In the genomic region with DNA sequence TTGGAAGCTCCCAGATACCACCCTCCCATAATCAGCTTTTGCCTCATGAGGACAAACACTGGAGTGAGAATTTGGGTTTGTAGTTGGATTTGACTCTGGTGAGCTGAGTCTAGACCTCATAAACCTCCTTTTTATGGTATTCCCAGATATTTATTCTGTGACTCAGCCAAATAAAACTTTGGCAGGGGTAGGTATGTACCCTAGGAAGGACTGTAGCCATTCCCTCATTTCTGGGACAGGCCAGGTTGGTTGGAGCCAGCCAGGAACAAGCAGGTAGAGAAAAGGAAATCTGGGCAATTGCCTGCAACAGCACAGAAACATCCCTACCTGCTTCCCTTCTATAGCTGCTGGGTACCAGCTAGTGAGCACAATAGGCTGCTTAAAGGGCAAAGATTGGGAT, we compare ENCODE assay signal across 26 cellular contexts. TPM values are rescaled to one million over a fixed set of nuclear protein-coding genes. Genes with fewer than 3 reads are reported as not detected.
"Had no signal": no experiment of that assay in that cellular context is flagged by ENCODE, and none has a peak within 500 bp of the region (broad histone marks: within the 10 kb centered on the region; RNA-seq: fewer than 3 reads in every experiment).

No MANE protein-coding gene starts in this region.

- H3K27me3 ChIP-seq: right atrium auricular region, upper lobe of left lung, vagina had no signal

- DNase-seq: activated CD4-positive, alpha-beta T cell treated with anti-CD3 and anti-CD28 coated beads for 4 hours; activated CD4-positive, alpha-beta T cell treated with anti-CD3 and anti-CD28 coated beads, Interleukin-2, amount 50 U/mL, for 4 hours; activated effector memory CD4-positive, alpha-beta T cell treated with Interleukin-2 at 50 U/mL for 16 hours; activated naive CD4-positive, alpha-beta T cell treated with Interleukin-2 at 50 U/mL for 16 hours; aorta; brain microvascular endothelial cell; endodermal cell; foreskin fibroblast; immature natural killer cell; kidney; naive thymus-derived CD4-positive, alpha-beta T cell; stimulated activated CD4-positive, alpha-beta T cell treated with anti-CD3 and anti-CD28 coated beads, Interleukin-2, amount 100 ng/mL, for 48 hours; stimulated activated naive CD4-positive, alpha-beta T cell treated with Interleukin-2 at 50 U/mL for 16 hours; T-helper 1 cell; upper lobe of left lung had no signal

- H3K36me3 ChIP-seq: brain microvascular endothelial cell, right atrium auricular region, thoracic aorta, upper lobe of left lung, vagina had no signal

- H3K9me3 Mint-ChIP-seq: endodermal cell; immature natural killer cell; naive thymus-derived CD4-positive, alpha-beta T cell; T-helper 2 cell treated with Interferon-gamma antibody and Interleukin-4, amounts not matched to agents 5 μg/mL and 100 μg/mL, for 36 hours had no signal

- H3K27ac Mint-ChIP-seq: activated naive CD8-positive, alpha-beta T cell; endodermal cell; immature natural killer cell; mesothelial cell of epicardium; T-helper 2 cell treated with Interferon-gamma antibody and Interleukin-4, amounts not matched to agents 5 μg/mL and 100 μg/mL, for 36 hours had no signal

- H3K4me3 ChIP-seq: right atrium auricular region, thoracic aorta, upper lobe of left lung, vagina had no signal

- H3K4me1 Mint-ChIP-seq: immature natural killer cell, mesothelial cell of epicardium had no signal

- H3K27ac ChIP-seq: brain microvascular endothelial cell, parathyroid adenoma, right atrium auricular region, thoracic aorta had no signal

- H3K4me3 Mint-ChIP-seq: activated naive CD8-positive, alpha-beta T cell; endodermal cell; immature natural killer cell; mesothelial cell of epicardium; naive thymus-derived CD4-positive, alpha-beta T cell; T-helper 2 cell treated with Interferon-gamma antibody and Interleukin-4, amounts not matched to agents 5 μg/mL and 100 μg/mL, for 36 hours had no signal

- H3K36me3 Mint-ChIP-seq: activated naive CD8-positive, alpha-beta T cell; immature natural killer cell; mesothelial cell of epicardium; naive thymus-derived CD4-positive, alpha-beta T cell had no signal

- ATAC-seq: esophagus mucosa; naive thymus-derived CD4-positive, alpha-beta T cell had no signal

- H3K9me3 ChIP-seq: right atrium auricular region, thoracic aorta, upper lobe of left lung, vagina had no signal

- H3K4me1 ChIP-seq: parathyroid adenoma had no signal

RNA-seq across cellular contexts. Expression of gene ENHO, which starts 19.4 kb away (rescaled TPM):
- total RNA-seq: aorta, thoracic aorta, vagina had no signal

RNA-seq across cellular contexts. Expression of gene DNAI1, which starts 44.8 kb away (rescaled TPM):
- total RNA-seq: aorta; esophagus mucosa; lower leg skin; mesothelial cell of epicardium; naive thymus-derived CD4-positive, alpha-beta T cell; pulmonary artery endothelial cell; right atrium auricular region; skeletal muscle tissue; thoracic aorta; vagina had no signal
